14 cellular contexts compared by ENCODE assay signal in the genomic region with DNA sequence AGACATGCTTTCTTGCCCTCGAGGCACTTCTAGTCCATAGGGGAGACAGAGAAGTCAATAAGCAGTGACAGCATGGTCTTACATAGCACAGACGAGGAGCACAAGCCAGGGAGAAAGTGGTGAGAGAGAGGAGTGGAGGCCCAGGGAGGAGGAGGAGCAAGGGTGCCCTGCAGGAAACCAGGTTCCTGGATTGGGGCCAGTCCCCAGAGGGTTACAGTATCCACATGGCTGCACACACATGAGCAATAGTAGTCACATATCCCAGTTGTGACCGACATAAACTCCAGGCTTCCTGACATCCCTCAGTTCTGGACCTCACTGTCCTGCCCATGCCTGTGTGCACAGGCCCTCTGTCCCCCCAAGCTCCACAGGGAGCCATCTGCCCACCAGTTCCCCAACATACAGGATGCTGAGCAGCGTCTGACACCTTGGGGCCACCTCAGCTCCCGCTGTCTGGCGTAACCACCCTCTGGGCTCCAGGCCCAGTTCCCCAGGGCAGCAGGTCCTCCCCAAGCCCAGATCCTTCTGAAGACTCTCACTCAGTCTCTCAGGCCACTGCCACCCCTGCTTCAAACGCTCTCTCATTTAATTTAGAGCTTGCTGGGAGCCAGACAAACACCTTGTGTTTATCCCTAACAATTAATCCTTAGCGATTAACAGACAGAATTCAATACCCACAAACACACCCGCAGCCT. TPM values are rescaled to one million over a fixed set of nuclear protein-coding genes. Genes with fewer than 3 reads are reported as not detected.
DNase-seq lines count a peak whose midpoint lies in the region; ATAC-seq and TF ChIP-seq lines count a peak whose summit lies in the region.
"Had no signal": no experiment of that assay in that cellular context is flagged by ENCODE, and none has a peak within 500 bp of the region (broad histone marks: within the 10 kb centered on the region; RNA-seq: fewer than 3 reads in every experiment).

No MANE protein-coding gene starts in this region.

- H2BK120ac ChIP-seq in mesendoderm (ENCODE audit: low read depth, low read length) = no peak overlapping the region

- 0 out of 2 replicates have a peak, but pooled peaks have one; percentile 20 for TF ChIP-seq EP300 in Ishikawa (IDR thresholded peaks at IDR 0.05; ENCODE audit: borderline replicate concordance)

- no peak overlapping the region for H3K9ac ChIP-seq in mesendoderm (ENCODE audit: low read length)

- H3K18ac ChIP-seq in mesendoderm (ENCODE audit: low read length) = no peak overlapping the region

- no peaks in the 10 kb centered on the region for H3K79me2 ChIP-seq in mesendoderm (ENCODE audit: control insufficient read depth, insufficient read depth, low read length)

- WGBS in mesendoderm (ENCODE audit: extremely low coverage, insufficient coverage, low lambda C conversion rate) = no CpG with 5 or more reads among the region's 9 CpGs

- no peak overlapping the region for H3K4ac ChIP-seq in mesendoderm (ENCODE audit: low read depth, low read length)

- no peak overlapping the region for H3K4me2 ChIP-seq in mesendoderm (ENCODE audit: low read length)
- H3K4me2 ChIP-seq: smooth muscle cell had no signal

- peak; percentile 36 for DNase-seq in DMS153 (lab: John Stamatoyannopoulos, UW)
- DNase-seq in NCI-H82 treated with DMSO at 0.1 percent for 48 hours (lab: John Stamatoyannopoulos, UW; ENCODE audit: unreplicated experiment) = peak; percentile 62
- peak; percentile 58 for DNase-seq in mesendoderm
- DNase-seq in NCI-H2227 treated with DMSO at 0.1 percent for 48 hours (lab: John Stamatoyannopoulos, UW) = no peak
- no peak for DNase-seq in foreskin melanocyte
- DNase-seq: activated B cell treated with CpG ODN at 0.5 μM for 24 hours, lower lobe of right lung, nucleus accumbens had no signal

- H4K5ac ChIP-seq in mesendoderm (ENCODE audit: low read length) = no peak overlapping the region

- no peaks in the 10 kb centered on the region for H3K27me3 ChIP-seq in mesendoderm (ENCODE audit: insufficient read depth, low read length, poor library complexity)

- H4K8ac ChIP-seq in mesendoderm (ENCODE audit: low read depth, low read length) = no peak overlapping the region

- H3K79me1 ChIP-seq in mesendoderm (ENCODE audit: low read length) = no peaks in the 10 kb centered on the region

- no peak overlapping the region for H2AK5ac ChIP-seq in mesendoderm (ENCODE audit: low read length)

- H3K36me3 ChIP-seq in mesendoderm (ENCODE audit: control insufficient read depth, insufficient read depth, low read length) = no peaks in the 10 kb centered on the region
- H3K36me3 ChIP-seq: lower lobe of right lung had no signal

- H2BK5ac ChIP-seq in mesendoderm (ENCODE audit: low read length) = no peak overlapping the region

- no peak for ATAC-seq in GM18858 (IDR thresholded peaks at IDR 0.05; ENCODE audit: unreplicated experiment)
- ATAC-seq: lower lobe of right lung had no signal

- no peak overlapping the region for H3K56ac ChIP-seq in mesendoderm (ENCODE audit: low read length)

- no peak overlapping the region for H2BK15ac ChIP-seq in mesendoderm (replicated peaks; ENCODE audit: low read depth)

- no peaks in the 10 kb centered on the region for H3K4me1 ChIP-seq in mesendoderm (ENCODE audit: control insufficient read depth, low read depth, low read length)
- H3K4me1 ChIP-seq: lower lobe of right lung had no signal

- TF ChIP-seq RAD21 in Ishikawa (IDR thresholded peaks at IDR 0.05; ENCODE audit: low read depth) = no peak

- H3K4me3 ChIP-seq in mesendoderm (ENCODE audit: low read length) = no peak overlapping the region
- H3K4me3 ChIP-seq: lower lobe of right lung, SK-N-MC, smooth muscle cell had no signal

- H3K27ac ChIP-seq in mesendoderm (ENCODE audit: low read depth, low read length) = no peak overlapping the region
- H3K27ac ChIP-seq: lower lobe of right lung, SK-N-MC had no signal

- H3K23ac ChIP-seq in mesendoderm (ENCODE audit: low read length) = no peak overlapping the region

TF ChIP-seq in Ishikawa, 13 proteins besides CTCF, POLR2A, EP300 and RAD21:
- TF ChIP-seq CREB1 (IDR thresholded peaks at IDR 0.05; ENCODE audit: low read depth) (no peak), TCF12 (IDR thresholded peaks at IDR 0.05; ENCODE audit: low read depth) (peak; percentile 60), NFIC (IDR thresholded peaks at IDR 0.05) (peak; percentile 89), TAF1 (IDR thresholded peaks at IDR 0.05; ENCODE audit: low read depth) (no peak), YY1 (IDR thresholded peaks at IDR 0.05; ENCODE audit: low read depth) (no peak), ZBTB7A (IDR thresholded peaks at IDR 0.05; ENCODE audit: low read depth) (no peak), FOXM1 (IDR thresholded peaks at IDR 0.05; ENCODE audit: borderline replicate concordance, low read depth) (no peak), EGR1 (IDR thresholded peaks at IDR 0.05) (no peak), TEAD4 (IDR thresholded peaks at IDR 0.05) (no peak), CEBPB (IDR thresholded peaks at IDR 0.05) (no peak)
- TF ChIP-seq, protein P1, sequence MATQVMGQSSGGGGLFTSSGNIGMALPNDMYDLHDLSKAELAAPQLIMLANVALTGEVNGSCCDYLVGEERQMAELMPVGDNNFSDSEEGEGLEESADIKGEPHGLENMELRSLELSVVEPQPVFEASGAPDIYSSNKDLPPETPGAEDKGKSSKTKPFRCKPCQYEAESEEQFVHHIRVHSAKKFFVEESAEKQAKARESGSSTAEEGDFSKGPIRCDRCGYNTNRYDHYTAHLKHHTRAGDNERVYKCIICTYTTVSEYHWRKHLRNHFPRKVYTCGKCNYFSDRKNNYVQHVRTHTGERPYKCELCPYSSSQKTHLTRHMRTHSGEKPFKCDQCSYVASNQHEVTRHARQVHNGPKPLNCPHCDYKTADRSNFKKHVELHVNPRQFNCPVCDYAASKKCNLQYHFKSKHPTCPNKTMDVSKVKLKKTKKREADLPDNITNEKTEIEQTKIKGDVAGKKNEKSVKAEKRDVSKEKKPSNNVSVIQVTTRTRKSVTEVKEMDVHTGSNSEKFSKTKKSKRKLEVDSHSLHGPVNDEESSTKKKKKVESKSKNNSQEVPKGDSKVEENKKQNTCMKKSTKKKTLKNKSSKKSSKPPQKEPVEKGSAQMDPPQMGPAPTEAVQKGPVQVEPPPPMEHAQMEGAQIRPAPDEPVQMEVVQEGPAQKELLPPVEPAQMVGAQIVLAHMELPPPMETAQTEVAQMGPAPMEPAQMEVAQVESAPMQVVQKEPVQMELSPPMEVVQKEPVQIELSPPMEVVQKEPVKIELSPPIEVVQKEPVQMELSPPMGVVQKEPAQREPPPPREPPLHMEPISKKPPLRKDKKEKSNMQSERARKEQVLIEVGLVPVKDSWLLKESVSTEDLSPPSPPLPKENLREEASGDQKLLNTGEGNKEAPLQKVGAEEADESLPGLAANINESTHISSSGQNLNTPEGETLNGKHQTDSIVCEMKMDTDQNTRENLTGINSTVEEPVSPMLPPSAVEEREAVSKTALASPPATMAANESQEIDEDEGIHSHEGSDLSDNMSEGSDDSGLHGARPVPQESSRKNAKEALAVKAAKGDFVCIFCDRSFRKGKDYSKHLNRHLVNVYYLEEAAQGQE (IDR thresholded peaks at IDR 0.05; ENCODE audit: low read depth) = no peak
- TF ChIP-seq, protein P2, sequence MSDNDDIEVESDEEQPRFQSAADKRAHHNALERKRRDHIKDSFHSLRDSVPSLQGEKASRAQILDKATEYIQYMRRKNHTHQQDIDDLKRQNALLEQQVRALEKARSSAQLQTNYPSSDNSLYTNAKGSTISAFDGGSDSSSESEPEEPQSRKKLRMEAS (IDR thresholded peaks at IDR 0.05) = no peak
- TF ChIP-seq, protein P3, sequence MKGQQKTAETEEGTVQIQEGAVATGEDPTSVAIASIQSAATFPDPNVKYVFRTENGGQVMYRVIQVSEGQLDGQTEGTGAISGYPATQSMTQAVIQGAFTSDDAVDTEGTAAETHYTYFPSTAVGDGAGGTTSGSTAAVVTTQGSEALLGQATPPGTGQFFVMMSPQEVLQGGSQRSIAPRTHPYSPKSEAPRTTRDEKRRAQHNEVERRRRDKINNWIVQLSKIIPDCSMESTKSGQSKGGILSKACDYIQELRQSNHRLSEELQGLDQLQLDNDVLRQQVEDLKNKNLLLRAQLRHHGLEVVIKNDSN (IDR thresholded peaks at IDR 0.05) = no peak

RNA-seq across cellular contexts. Expression of a gene that starts 53.7 kb away (rescaled TPM):
- 0.06 TPM for polyA plus RNA-seq in mesendoderm (2013, experiment 1 of 2)
- polyA plus RNA-seq in mesendoderm (2013, experiment 2 of 2) = 0.11 TPM
- polyA plus RNA-seq: CD8-positive, alpha-beta memory T cell; fibroblast of lung; smooth muscle cell had no signal

Comparison
In these comparisons a context has a peak if more than half of its experiments do, and no peak if none do; other contexts are left out.
1. DNase-seq: peak in DMS153 (single experiment), NCI-H82 treated with DMSO at 0.1 percent for 48 hours (single experiment) and mesendoderm (single experiment); none in NCI-H2227 treated with DMSO at 0.1 percent for 48 hours (single experiment) and foreskin melanocyte (single experiment).